9 cellular contexts compared by ENCODE assay signal in the genomic region with DNA sequence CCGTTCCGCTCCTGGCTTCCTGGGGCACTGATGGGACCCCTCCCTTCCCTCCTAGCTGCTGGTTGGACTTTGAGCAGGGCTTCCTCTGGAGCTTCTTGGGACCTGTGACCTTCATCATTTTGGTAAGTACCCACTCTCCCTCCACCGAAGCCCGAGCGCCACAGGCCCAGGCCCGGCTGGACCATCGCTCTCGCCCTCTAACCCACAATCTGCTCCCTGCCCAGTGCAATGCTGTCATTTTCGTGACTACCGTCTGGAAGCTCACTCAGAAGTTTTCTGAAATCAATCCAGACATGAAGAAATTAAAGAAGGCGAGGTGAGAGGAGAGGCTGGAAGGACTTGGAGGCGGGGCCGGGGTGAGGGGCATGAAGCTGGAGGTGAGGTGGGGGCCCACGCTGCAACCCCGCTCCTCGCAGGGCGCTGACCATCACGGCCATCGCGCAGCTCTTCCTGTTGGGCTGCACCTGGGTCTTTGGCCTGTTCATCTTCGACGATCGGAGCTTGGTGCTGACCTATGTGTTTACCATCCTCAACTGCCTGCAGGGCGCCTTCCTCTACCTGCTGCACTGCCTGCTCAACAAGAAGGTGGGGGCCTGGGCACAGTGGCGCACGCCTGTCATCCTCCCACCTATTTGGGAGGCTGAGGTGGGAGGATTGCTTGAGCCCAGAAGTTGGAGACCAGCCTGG. TPM values are rescaled to one million over a fixed set of nuclear protein-coding genes. Genes with fewer than 3 reads are reported as not detected.
DNase-seq lines count a peak whose midpoint lies in the region; ATAC-seq lines count a peak whose summit lies in the region.
"Had no signal": no experiment of that assay in that cellular context is flagged by ENCODE, and none has a peak within 500 bp of the region (broad histone marks: within the 10 kb centered on the region; RNA-seq: fewer than 3 reads in every experiment).

No MANE protein-coding gene starts in this region.

- H3K27ac ChIP-seq in iPS-18a (ENCODE audit: low read length), result no peak overlapping the region
- peak overlapping the region; percentile 61 for H3K27ac ChIP-seq in thymus (ENCODE audit: low read depth)
- H3K27ac ChIP-seq: HL-60 had no signal

- H3K4me1 ChIP-seq in iPS-18a (ENCODE audit: control insufficient read depth, low read depth, low read length) (no peaks in the 10 kb centered on the region), thymus (ENCODE audit: control insufficient read depth, insufficient read depth, low read length) (no peaks in the 10 kb centered on the region)

- H3K4me1 Mint-ChIP-seq in activated naive CD4-positive, alpha-beta T cell treated with anti-CD3 and anti-CD28 coated beads, Interleukin-2, amount 50 U/mL, for 24 hours, result peaks cover 6% of the 10 kb centered on the region
- peaks cover 25% of the 10 kb centered on the region for H3K4me1 Mint-ChIP-seq in activated CD4-positive, alpha-beta memory T cell treated with anti-CD3 and anti-CD28 coated beads for 36 hours (ENCODE audit: low read depth)

- H3K36me3 ChIP-seq in iPS-18a (ENCODE audit: control insufficient read depth, low read depth, low read length) (peaks cover 50% of the 10 kb centered on the region), thymus (ENCODE audit: control insufficient read depth, insufficient read depth) (peaks cover 93% of the 10 kb centered on the region)

- H3K9me3 ChIP-seq in iPS-18a (ENCODE audit: control insufficient read depth, low read depth, low read length), result no peaks in the 10 kb centered on the region
- H3K9me3 ChIP-seq in thymus (ENCODE audit: control insufficient read depth), result no peaks in the 10 kb centered on the region

- CTCF ChIA-PET in activated CD4-positive, alpha-beta memory T cell treated with anti-CD3 and anti-CD28 coated beads for 36 hours (lab: Charles Lee), result interaction anchor here (0.6 to 9.0 kb wide), 22 partner anchors 8 to 560 kb away, joined by 3 to 115 read pairs (median 5); a partner anchor contains a TSS

- H3K4me3 ChIP-seq in iPS-18a (ENCODE audit: low read length) (no peak overlapping the region), thymus (ENCODE audit: low read length) (no peak overlapping the region)

- no peaks in the 10 kb centered on the region for H3K27me3 Mint-ChIP-seq in activated naive CD4-positive, alpha-beta T cell treated with anti-CD3 and anti-CD28 coated beads, Interleukin-2, amount 50 U/mL, for 24 hours
- no peaks in the 10 kb centered on the region for H3K27me3 Mint-ChIP-seq in activated CD4-positive, alpha-beta memory T cell treated with anti-CD3 and anti-CD28 coated beads for 36 hours

- no peaks in the 10 kb centered on the region for H3K9me3 Mint-ChIP-seq in activated naive CD4-positive, alpha-beta T cell treated with anti-CD3 and anti-CD28 coated beads, Interleukin-2, amount 50 U/mL, for 24 hours
- no peaks in the 10 kb centered on the region for H3K9me3 Mint-ChIP-seq in activated CD4-positive, alpha-beta memory T cell treated with anti-CD3 and anti-CD28 coated beads for 36 hours

- 98% methylated on average over 26 of the region's 26 CpGs for WGBS in thymus

- no peak overlapping the region for H3K4me3 Mint-ChIP-seq in activated naive CD4-positive, alpha-beta T cell treated with anti-CD3 and anti-CD28 coated beads, Interleukin-2, amount 50 U/mL, for 24 hours
- no peak overlapping the region for H3K4me3 Mint-ChIP-seq in activated CD4-positive, alpha-beta memory T cell treated with anti-CD3 and anti-CD28 coated beads for 36 hours

- H3K27me3 ChIP-seq in iPS-18a (ENCODE audit: control insufficient read depth, insufficient read depth, low read length), result no peaks in the 10 kb centered on the region
- no peaks in the 10 kb centered on the region for H3K27me3 ChIP-seq in thymus (ENCODE audit: control insufficient read depth, insufficient read depth)

- peak overlapping the region; percentile 46 for H3K27ac Mint-ChIP-seq in activated naive CD4-positive, alpha-beta T cell treated with anti-CD3 and anti-CD28 coated beads, Interleukin-2, amount 50 U/mL, for 24 hours
- peak overlapping the region; percentile 76 for H3K27ac Mint-ChIP-seq in activated CD4-positive, alpha-beta memory T cell treated with anti-CD3 and anti-CD28 coated beads for 36 hours

- no peak for DNase-seq in activated naive CD4-positive, alpha-beta T cell (lab: John Stamatoyannopoulos, UW)
- DNase-seq in activated CD4-positive, alpha-beta memory T cell treated with anti-CD3 and anti-CD28 coated beads for 36 hours, result no peak
- no peak for DNase-seq in NCI-H128 (lab: John Stamatoyannopoulos, UW; ENCODE audit: unreplicated experiment)

- H3K9ac ChIP-seq in iPS-18a (ENCODE audit: low read length), result peak overlapping the region; percentile 4

- POLR2A ChIA-PET in activated CD4-positive, alpha-beta memory T cell treated with anti-CD3 and anti-CD28 coated beads for 36 hours (lab: Charles Lee), result interaction anchor here (0.6 to 2.0 kb wide), 8 partner anchors 8 to 53 kb away, joined by 4 to 8 read pairs (median 4); no protein-coding TSS in a partner anchor

- intact Hi-C loops in activated CD4-positive, alpha-beta memory T cell treated with anti-CD3 and anti-CD28 coated beads for 36 hours (cut with micrococcal nuclease), result loop anchor here (1.0 kb wide), 1 partner anchor 45 kb away; no protein-coding TSS in a partner anchor

- no peak for ATAC-seq in HG03439 (IDR thresholded peaks at IDR 0.05; ENCODE audit: unreplicated experiment)
- ATAC-seq in HG03039 (IDR thresholded peaks at IDR 0.05; ENCODE audit: unreplicated experiment), result no peak

- peaks cover 23% of the 10 kb centered on the region for H3K36me3 Mint-ChIP-seq in activated naive CD4-positive, alpha-beta T cell treated with anti-CD3 and anti-CD28 coated beads, Interleukin-2, amount 50 U/mL, for 24 hours
- peaks cover 74% of the 10 kb centered on the region for H3K36me3 Mint-ChIP-seq in activated CD4-positive, alpha-beta memory T cell treated with anti-CD3 and anti-CD28 coated beads for 36 hours

RNA-seq across cellular contexts. Expression of a gene that starts 12.4 kb away (rescaled TPM):
- 100 to 1,000 TPM; 200 to 204 TPM for total RNA-seq in activated CD4-positive, alpha-beta memory T cell treated with anti-CD3 and anti-CD28 coated beads for 36 hours
- polyA plus RNA-seq in thymus, result 197 TPM

RNA-seq across cellular contexts. Expression of a gene that starts 25.5 kb away (rescaled TPM):
- 100 to 1,000 TPM; 202 to 206 TPM for total RNA-seq in activated CD4-positive, alpha-beta memory T cell treated with anti-CD3 and anti-CD28 coated beads for 36 hours
- 38.7 TPM for polyA plus RNA-seq in thymus

RNA-seq across cellular contexts. Expression of a gene that starts 26.3 kb away (rescaled TPM):
- total RNA-seq in activated CD4-positive, alpha-beta memory T cell treated with anti-CD3 and anti-CD28 coated beads for 36 hours, result 100 to 1,000 TPM; 188 to 207 TPM
- 86.4 TPM for polyA plus RNA-seq in thymus
